Comparison of ENCODE assay signal across 19 cellular contexts in genomic region chr2:9010866-9011265, GRCh38. TPM values are rescaled to one million over a fixed set of nuclear protein-coding genes. Genes with fewer than 3 reads are reported as not detected.
A peak's percentile ranks its signal among the peaks of the same experiment; 100 is the strongest.
DNase-seq lines count a peak whose midpoint lies in the region; FAIRE-seq and TF ChIP-seq lines count a peak whose summit lies in the region.
"Had no signal": no experiment of that assay in that cellular context is flagged by ENCODE, and none has a peak within 500 bp of the region (broad histone marks: within the 10 kb centered on the region; RNA-seq: fewer than 3 reads in every experiment).

No MANE protein-coding gene starts in this region.

- H3K4me3 ChIP-seq in fibroblast of mammary gland (ENCODE audit: control insufficient read depth, low read depth, low read length) (no peak overlapping the region), thyroid gland (replicated peaks in 1 of 3) (no peak overlapping the region)
- H3K4me3 ChIP-seq: left ventricle myocardium inferior, vagina had no signal

- DNase-seq in AG08396 (ENCODE audit: low spot score) (peak; percentile 43), HEK293T (ENCODE audit: extremely low spot score) (no peak), NCI-H524 treated with DMSO at 0.1 percent for 48 hours (lab: John Stamatoyannopoulos, UW) (peak; percentile 58), fibroblast of mammary gland (ENCODE audit: low read depth) (peak; percentile 72), NCI-H774 (lab: John Stamatoyannopoulos, UW) (no peak), thyroid gland (no peak), frontal cortex (ENCODE audit: low spot score in 2 of 2) (no peak), GM12891 (ENCODE audit: insufficient read length, low spot score) (no peak)
- DNase-seq: activated CD4-positive, alpha-beta T cell treated with anti-CD3 and anti-CD28 coated beads for 4 hours; activated T-cell treated with anti-CD3 and anti-CD28 coated beads, Interleukin-2, amount 50 U/mL, for 72 hours; anterior cingulate cortex; C1 segment of cervical spinal cord; effector memory CD4-positive, alpha-beta T cell; left ventricle myocardium inferior; naive thymus-derived CD4-positive, alpha-beta T cell; retina; stimulated activated CD4-positive, alpha-beta T cell treated with anti-CD3 and anti-CD28 coated beads, Interleukin-4, amount 100 ng/mL, for 24 hours; stimulated activated naive CD4-positive, alpha-beta T cell had no signal

- TF ChIP-seq CTCF in fibroblast of mammary gland (conservative IDR thresholded peaks at IDR 0.05; ENCODE audit: control insufficient read depth, insufficient read depth, low read depth, low read length) (no peak), thyroid gland (IDR thresholded peaks at IDR 0.05) (no peak)

- H3K27ac ChIP-seq in thyroid gland, result no peak overlapping the region
- H3K27ac ChIP-seq: left ventricle myocardium inferior, vagina had no signal

- no peaks in the 10 kb centered on the region for H3K27me3 ChIP-seq in thyroid gland
- H3K27me3 ChIP-seq: vagina had no signal

- H3K36me3 ChIP-seq in thyroid gland, result no peaks in the 10 kb centered on the region
- H3K36me3 ChIP-seq: left ventricle myocardium inferior, vagina had no signal

- WGBS in thyroid gland, 2 donors, result 17 to 20% methylated on average over 1 of the region's 1 CpG

- TF ChIP-seq POLR2A in thyroid gland (IDR thresholded peaks at IDR 0.05), result no peak
- TF ChIP-seq POLR2A in GM12891 (IDR thresholded peaks at IDR 0.05; ENCODE audit: low read depth, low read length), result no peak

- H3K4me1 ChIP-seq in thyroid gland, result no peaks in the 10 kb centered on the region
- H3K4me1 ChIP-seq: left ventricle myocardium inferior, vagina had no signal

- FAIRE-seq in frontal cortex (lab: Jason Lieb, UNC) (no peak), GM12891 (lab: Jason Lieb, UNC) (no peak)

- POLR2A ChIA-PET in HEK293T (lab: Yijun Ruan, JAX), result no interaction called here

- intact Hi-C loops in thyroid gland (cut with DNase I), result no loop called here

- CTCF ChIA-PET in HEK293T (lab: Yijun Ruan, JAX), result no interaction called here

- no peaks in the 10 kb centered on the region for H3K9me3 ChIP-seq in thyroid gland
- H3K9me3 ChIP-seq: left ventricle myocardium inferior, vagina had no signal

TF ChIP-seq in HEK293T, 16 proteins besides CTCF, POLR2A, EP300 and RAD21:
- TF ChIP-seq ELF4 (IDR thresholded peaks at IDR 0.05) (no peak), TARDBP (IDR thresholded peaks at IDR 0.05) (no peak), PKNOX1 (IDR thresholded peaks at IDR 0.05) (peak; percentile 84), FOXA1 (IDR thresholded peaks at IDR 0.05) (no peak), FOXM1 (IDR thresholded peaks at IDR 0.05; ENCODE audit: borderline replicate concordance) (no peak)

TF ChIP-seq in GM12891, 5 proteins besides CTCF, POLR2A, EP300 and RAD21:
- TF ChIP-seq TAF1 (IDR thresholded peaks at IDR 0.05; ENCODE audit: low read depth, low read length) (no peak), PAX5 (IDR thresholded peaks at IDR 0.05; ENCODE audit: insufficient read depth, low read length, severe bottlenecking) (no peak), SPI1 (IDR thresholded peaks at IDR 0.05; ENCODE audit: low read depth, low read length) (no peak), POLR2AphosphoS5 (IDR thresholded peaks at IDR 0.05; ENCODE audit: low read depth, low read length) (no peak), POU2F2 (IDR thresholded peaks at IDR 0.05; ENCODE audit: low read depth, low read length) (no peak)

RNA-seq across cellular contexts. Expression of gene MBOAT2, which starts 7.4 kb away (rescaled TPM):
- 10 to 100 TPM; 20.5 to 42.8 (median 24.4) TPM for total RNA-seq in thyroid gland
- 125 TPM for total RNA-seq in frontal cortex
- 2.8 TPM for polyA plus RNA-seq in GM12891 (2012; ENCODE audit: low read depth, missing spikeins)

Comparison
In these comparisons a context has a peak if more than half of its experiments do, and no peak if none do; other contexts are left out.
1. DNase-seq: peak in AG08396 (single experiment), NCI-H524 treated with DMSO at 0.1 percent for 48 hours (single experiment) and fibroblast of mammary gland (single experiment); none in HEK293T (single experiment), NCI-H774 (single experiment), thyroid gland (0 of 2), frontal cortex (0 of 2) and GM12891 (single experiment).